In the genomic region with DNA sequence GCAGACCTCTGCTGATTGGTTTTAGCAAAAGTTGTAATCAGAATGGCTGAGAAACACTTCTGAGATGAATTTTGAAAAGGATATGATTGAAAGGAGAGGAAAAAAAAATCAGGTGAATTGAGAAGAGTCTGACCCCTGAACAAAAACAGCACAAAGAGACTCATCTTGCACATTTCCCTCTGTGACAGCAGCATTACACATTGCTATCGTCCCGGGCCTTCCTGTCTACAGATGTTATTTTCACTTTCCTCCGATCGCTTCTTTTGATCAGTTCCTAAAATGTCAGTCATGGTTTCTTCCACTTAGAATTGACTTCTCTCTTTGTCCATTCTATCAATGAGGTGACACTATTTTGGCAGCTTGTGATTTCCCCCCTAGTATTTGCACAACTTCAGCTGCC, we compare ENCODE assay signal across 23 cellular contexts.
DNase-seq lines count a peak whose midpoint lies in the region; ATAC-seq and TF ChIP-seq lines count a peak whose summit lies in the region.
"Had no signal": no experiment of that assay in that cellular context is flagged by ENCODE, and none has a peak within 500 bp of the region (broad histone marks: within the 10 kb centered on the region; RNA-seq: fewer than 3 reads in every experiment).

No MANE protein-coding gene starts in this region.

- no peaks in the 10 kb centered on the region for H3K9me3 Mint-ChIP-seq in activated naive CD4-positive, alpha-beta T cell treated with anti-CD3 and anti-CD28 coated beads for 36 hours
- H3K9me3 Mint-ChIP-seq in activated CD8-positive, alpha-beta T cell treated with anti-CD3 and anti-CD28 coated beads, Interleukin-2, amount 10 ng/mL, durations not matched to agents 7 days and 5 days (ENCODE audit: insufficient read depth) = no peaks in the 10 kb centered on the region
- H3K9me3 Mint-ChIP-seq in nephron progenitor cell = peaks cover 31% of the 10 kb centered on the region

- no peaks in the 10 kb centered on the region for H3K27me3 Mint-ChIP-seq in activated naive CD4-positive, alpha-beta T cell treated with anti-CD3 and anti-CD28 coated beads for 36 hours (ENCODE audit: low read depth)
- no peaks in the 10 kb centered on the region for H3K27me3 Mint-ChIP-seq in activated CD8-positive, alpha-beta T cell treated with anti-CD3 and anti-CD28 coated beads, Interleukin-2, amount 10 ng/mL, durations not matched to agents 7 days and 5 days (ENCODE audit: low read depth)
- H3K27me3 Mint-ChIP-seq in nephron progenitor cell (ENCODE audit: low read depth, poor library complexity) = no peaks in the 10 kb centered on the region

- peak overlapping the region; percentile 46 for H3K4me3 Mint-ChIP-seq in activated naive CD4-positive, alpha-beta T cell treated with anti-CD3 and anti-CD28 coated beads for 36 hours
- H3K4me3 Mint-ChIP-seq in activated CD8-positive, alpha-beta T cell treated with anti-CD3 and anti-CD28 coated beads, Interleukin-2, amount 10 ng/mL, durations not matched to agents 7 days and 5 days = peak overlapping the region; percentile 50
- no peak overlapping the region for H3K4me3 Mint-ChIP-seq in nephron progenitor cell
- H3K4me3 Mint-ChIP-seq: stimulated activated naive B cell treated with anti-CD40 and anti-IgM and Interleukin-4, amounts not matched to agents 10 μg/mL and 1 μg/mL and 100 μg/mL, for 72 hours had no signal

- no peaks in the 10 kb centered on the region for H3K27me3 ChIP-seq in brain microvascular endothelial cell (replicated peaks)
- H3K27me3 ChIP-seq: sigmoid colon, thyroid gland had no signal

- POLR2A ChIA-PET in activated CD8-positive, alpha-beta T cell treated with anti-CD3 and anti-CD28 coated beads, Interleukin-2, amount 10 ng/mL, durations not matched to agents 7 days and 5 days (lab: Charles Lee) = no interaction called here

- no peak overlapping the region for H3K27ac ChIP-seq in brain microvascular endothelial cell
- H3K27ac ChIP-seq: heart right ventricle, HL-60, sigmoid colon, SK-N-MC, thyroid gland had no signal

- H3K4me3 ChIP-seq in brain microvascular endothelial cell (ENCODE audit: low read depth, low read length) = no peak overlapping the region
- H3K4me3 ChIP-seq: heart right ventricle, sigmoid colon, SK-N-MC, thyroid gland had no signal

- in situ Hi-C loops in brain microvascular endothelial cell (cut with HindIII; ENCODE audit: low pct_ligation_motif_present, low sequenced_read_pairs) = no loop called here

- H3K4me1 Mint-ChIP-seq in activated naive CD4-positive, alpha-beta T cell treated with anti-CD3 and anti-CD28 coated beads for 36 hours (ENCODE audit: low read depth) = peaks cover 10% of the 10 kb centered on the region
- peaks cover 16% of the 10 kb centered on the region for H3K4me1 Mint-ChIP-seq in activated CD8-positive, alpha-beta T cell treated with anti-CD3 and anti-CD28 coated beads, Interleukin-2, amount 10 ng/mL, durations not matched to agents 7 days and 5 days (ENCODE audit: low read depth)
- peaks cover 23% of the 10 kb centered on the region for H3K4me1 Mint-ChIP-seq in nephron progenitor cell
- H3K4me1 Mint-ChIP-seq: stimulated activated naive B cell treated with anti-CD40 and anti-IgM and Interleukin-4, amounts not matched to agents 10 μg/mL and 1 μg/mL and 100 μg/mL, for 72 hours had no signal

- H3K27ac Mint-ChIP-seq in activated naive CD4-positive, alpha-beta T cell treated with anti-CD3 and anti-CD28 coated beads for 36 hours = no peak overlapping the region
- H3K27ac Mint-ChIP-seq in activated CD8-positive, alpha-beta T cell treated with anti-CD3 and anti-CD28 coated beads, Interleukin-2, amount 10 ng/mL, durations not matched to agents 7 days and 5 days = peak overlapping the region; percentile 54
- peak overlapping the region; percentile 15 for H3K27ac Mint-ChIP-seq in nephron progenitor cell
- H3K27ac Mint-ChIP-seq: stimulated activated naive B cell treated with anti-CD40 and anti-IgM and Interleukin-4, amounts not matched to agents 10 μg/mL and 1 μg/mL and 100 μg/mL, for 72 hours had no signal

- peak; percentile 78 for ATAC-seq in GM21367 (IDR thresholded peaks at IDR 0.05; ENCODE audit: unreplicated experiment)
- ATAC-seq in activated CD8-positive, alpha-beta T cell treated with anti-CD3 and anti-CD28 coated beads, Interleukin-2, amount 10 ng/mL, durations not matched to agents 7 days and 5 days = no peak
- ATAC-seq: heart right ventricle; left lobe of liver; stimulated activated naive B cell treated with anti-CD40 and anti-IgM and Interleukin-4, amounts not matched to agents 10 μg/mL and 1 μg/mL and 100 μg/mL, for 72 hours had no signal

- TF ChIP-seq CTCF in nephron progenitor cell (IDR thresholded peaks at IDR 0.05) = no peak
- TF ChIP-seq CTCF in brain microvascular endothelial cell (IDR thresholded peaks at IDR 0.05; ENCODE audit: low read depth, low read length, missing control alignments) = no peak

- peak; percentile 33 for DNase-seq in activated naive CD4-positive, alpha-beta T cell treated with anti-CD3 and anti-CD28 coated beads for 36 hours
- no peak for DNase-seq in activated naive CD4-positive, alpha-beta T cell treated with Interleukin-2 at 50 U/mL for 16 hours
- no peak for DNase-seq in activated CD8-positive, alpha-beta T cell treated with anti-CD3 and anti-CD28 coated beads, Interleukin-2, amount 10 ng/mL, durations not matched to agents 7 days and 5 days
- no peak for DNase-seq in nephron progenitor cell
- no peak for DNase-seq in brain microvascular endothelial cell
- DNase-seq in GF-D8 (lab: John Stamatoyannopoulos, UW) = no peak
- DNase-seq in stimulated activated CD4-positive, alpha-beta T cell treated with anti-CD3 and anti-CD28 coated beads, Interleukin-2, amount 100 ng/mL, for 48 hours = no peak
- DNase-seq: activated CD4-positive, alpha-beta T cell treated with anti-CD3 and anti-CD28 coated beads for 4 hours; aorta; central memory CD4-positive, alpha-beta T cell; DMS79 treated with DMSO at 0.1 percent for 48 hours; heart right ventricle; NCI-H2081 treated with DMSO at 0.1 percent for 48 hours; NCI-H446 treated with DMSO at 0.1 percent for 48 hours; NK-92 treated with Interleukin-12 subunit alpha and Interleukin-12 subunit beta, amount 100 ng/mL, for 24 hours; posterior cingulate gyrus; sigmoid colon; stimulated activated naive B cell treated with anti-CD40 and anti-IgM and Interleukin-4, amounts not matched to agents 10 μg/mL and 1 μg/mL and 100 μg/mL, for 72 hours; thyroid gland had no signal

- H3K36me3 ChIP-seq in brain microvascular endothelial cell (replicated peaks) = no peaks in the 10 kb centered on the region
- H3K36me3 ChIP-seq: heart right ventricle, sigmoid colon, thyroid gland had no signal

- CTCF ChIA-PET in activated naive CD4-positive, alpha-beta T cell treated with anti-CD3 and anti-CD28 coated beads for 36 hours (lab: Charles Lee) = no interaction called here
- CTCF ChIA-PET in activated CD8-positive, alpha-beta T cell treated with anti-CD3 and anti-CD28 coated beads, Interleukin-2, amount 10 ng/mL, durations not matched to agents 7 days and 5 days (lab: Charles Lee) = no interaction called here

- intact Hi-C loops in activated naive CD4-positive, alpha-beta T cell treated with anti-CD3 and anti-CD28 coated beads for 36 hours (cut with micrococcal nuclease) = loop anchor here (2.0 kb wide), 1 partner anchor 22 kb away; no protein-coding TSS in a partner anchor

- no peaks in the 10 kb centered on the region for H3K36me3 Mint-ChIP-seq in activated naive CD4-positive, alpha-beta T cell treated with anti-CD3 and anti-CD28 coated beads for 36 hours (ENCODE audit: low read depth)
- no peaks in the 10 kb centered on the region for H3K36me3 Mint-ChIP-seq in activated CD8-positive, alpha-beta T cell treated with anti-CD3 and anti-CD28 coated beads, Interleukin-2, amount 10 ng/mL, durations not matched to agents 7 days and 5 days (ENCODE audit: low read depth)
- peaks cover 60% of the 10 kb centered on the region for H3K36me3 Mint-ChIP-seq in nephron progenitor cell (ENCODE audit: low read depth)
- H3K36me3 Mint-ChIP-seq: stimulated activated naive B cell treated with anti-CD40 and anti-IgM and Interleukin-4, amounts not matched to agents 10 μg/mL and 1 μg/mL and 100 μg/mL, for 72 hours had no signal
